In the genomic region with DNA sequence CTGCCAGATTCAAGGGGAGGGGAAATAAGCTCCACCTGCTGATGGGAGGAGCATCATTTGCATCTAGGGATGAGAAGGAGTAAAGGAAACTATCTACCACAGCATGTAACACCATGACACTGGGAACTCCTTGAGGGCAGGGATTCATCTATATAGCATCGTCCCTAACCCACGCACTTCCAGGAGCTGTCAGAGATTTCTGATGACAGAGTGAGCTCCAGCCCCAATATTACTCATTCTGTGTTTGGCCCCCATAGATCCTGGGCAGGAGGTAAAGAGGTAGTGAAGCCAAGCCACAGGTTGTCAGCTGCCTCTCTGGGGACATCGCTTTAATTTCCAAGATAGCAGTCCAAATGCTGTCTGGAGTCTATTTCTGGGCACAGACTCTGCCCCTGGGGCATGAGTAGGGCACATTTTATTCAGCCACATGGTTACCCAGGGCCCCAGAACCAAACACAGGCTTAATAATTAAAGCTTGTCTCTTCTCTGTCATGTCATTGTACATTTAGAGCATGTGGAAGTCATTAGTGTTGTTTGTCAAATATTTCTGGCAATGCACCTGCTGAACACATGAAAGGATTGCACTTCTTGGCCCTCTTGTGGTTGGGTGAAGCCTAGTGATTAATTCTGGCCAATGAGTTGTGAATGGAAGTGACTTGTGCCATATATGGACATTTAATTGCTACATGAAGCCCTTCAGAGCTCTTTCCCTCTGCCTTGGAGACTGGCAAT, we compare ENCODE assay signal across 1 cellular context.
TF ChIP-seq lines count a peak whose summit lies in the region.

No MANE protein-coding gene starts in this region.

TF ChIP-seq in K562, 482 proteins besides CTCF, POLR2A, EP300 and RAD21 (continued from another document):
- TF ChIP-seq, protein P1, sequence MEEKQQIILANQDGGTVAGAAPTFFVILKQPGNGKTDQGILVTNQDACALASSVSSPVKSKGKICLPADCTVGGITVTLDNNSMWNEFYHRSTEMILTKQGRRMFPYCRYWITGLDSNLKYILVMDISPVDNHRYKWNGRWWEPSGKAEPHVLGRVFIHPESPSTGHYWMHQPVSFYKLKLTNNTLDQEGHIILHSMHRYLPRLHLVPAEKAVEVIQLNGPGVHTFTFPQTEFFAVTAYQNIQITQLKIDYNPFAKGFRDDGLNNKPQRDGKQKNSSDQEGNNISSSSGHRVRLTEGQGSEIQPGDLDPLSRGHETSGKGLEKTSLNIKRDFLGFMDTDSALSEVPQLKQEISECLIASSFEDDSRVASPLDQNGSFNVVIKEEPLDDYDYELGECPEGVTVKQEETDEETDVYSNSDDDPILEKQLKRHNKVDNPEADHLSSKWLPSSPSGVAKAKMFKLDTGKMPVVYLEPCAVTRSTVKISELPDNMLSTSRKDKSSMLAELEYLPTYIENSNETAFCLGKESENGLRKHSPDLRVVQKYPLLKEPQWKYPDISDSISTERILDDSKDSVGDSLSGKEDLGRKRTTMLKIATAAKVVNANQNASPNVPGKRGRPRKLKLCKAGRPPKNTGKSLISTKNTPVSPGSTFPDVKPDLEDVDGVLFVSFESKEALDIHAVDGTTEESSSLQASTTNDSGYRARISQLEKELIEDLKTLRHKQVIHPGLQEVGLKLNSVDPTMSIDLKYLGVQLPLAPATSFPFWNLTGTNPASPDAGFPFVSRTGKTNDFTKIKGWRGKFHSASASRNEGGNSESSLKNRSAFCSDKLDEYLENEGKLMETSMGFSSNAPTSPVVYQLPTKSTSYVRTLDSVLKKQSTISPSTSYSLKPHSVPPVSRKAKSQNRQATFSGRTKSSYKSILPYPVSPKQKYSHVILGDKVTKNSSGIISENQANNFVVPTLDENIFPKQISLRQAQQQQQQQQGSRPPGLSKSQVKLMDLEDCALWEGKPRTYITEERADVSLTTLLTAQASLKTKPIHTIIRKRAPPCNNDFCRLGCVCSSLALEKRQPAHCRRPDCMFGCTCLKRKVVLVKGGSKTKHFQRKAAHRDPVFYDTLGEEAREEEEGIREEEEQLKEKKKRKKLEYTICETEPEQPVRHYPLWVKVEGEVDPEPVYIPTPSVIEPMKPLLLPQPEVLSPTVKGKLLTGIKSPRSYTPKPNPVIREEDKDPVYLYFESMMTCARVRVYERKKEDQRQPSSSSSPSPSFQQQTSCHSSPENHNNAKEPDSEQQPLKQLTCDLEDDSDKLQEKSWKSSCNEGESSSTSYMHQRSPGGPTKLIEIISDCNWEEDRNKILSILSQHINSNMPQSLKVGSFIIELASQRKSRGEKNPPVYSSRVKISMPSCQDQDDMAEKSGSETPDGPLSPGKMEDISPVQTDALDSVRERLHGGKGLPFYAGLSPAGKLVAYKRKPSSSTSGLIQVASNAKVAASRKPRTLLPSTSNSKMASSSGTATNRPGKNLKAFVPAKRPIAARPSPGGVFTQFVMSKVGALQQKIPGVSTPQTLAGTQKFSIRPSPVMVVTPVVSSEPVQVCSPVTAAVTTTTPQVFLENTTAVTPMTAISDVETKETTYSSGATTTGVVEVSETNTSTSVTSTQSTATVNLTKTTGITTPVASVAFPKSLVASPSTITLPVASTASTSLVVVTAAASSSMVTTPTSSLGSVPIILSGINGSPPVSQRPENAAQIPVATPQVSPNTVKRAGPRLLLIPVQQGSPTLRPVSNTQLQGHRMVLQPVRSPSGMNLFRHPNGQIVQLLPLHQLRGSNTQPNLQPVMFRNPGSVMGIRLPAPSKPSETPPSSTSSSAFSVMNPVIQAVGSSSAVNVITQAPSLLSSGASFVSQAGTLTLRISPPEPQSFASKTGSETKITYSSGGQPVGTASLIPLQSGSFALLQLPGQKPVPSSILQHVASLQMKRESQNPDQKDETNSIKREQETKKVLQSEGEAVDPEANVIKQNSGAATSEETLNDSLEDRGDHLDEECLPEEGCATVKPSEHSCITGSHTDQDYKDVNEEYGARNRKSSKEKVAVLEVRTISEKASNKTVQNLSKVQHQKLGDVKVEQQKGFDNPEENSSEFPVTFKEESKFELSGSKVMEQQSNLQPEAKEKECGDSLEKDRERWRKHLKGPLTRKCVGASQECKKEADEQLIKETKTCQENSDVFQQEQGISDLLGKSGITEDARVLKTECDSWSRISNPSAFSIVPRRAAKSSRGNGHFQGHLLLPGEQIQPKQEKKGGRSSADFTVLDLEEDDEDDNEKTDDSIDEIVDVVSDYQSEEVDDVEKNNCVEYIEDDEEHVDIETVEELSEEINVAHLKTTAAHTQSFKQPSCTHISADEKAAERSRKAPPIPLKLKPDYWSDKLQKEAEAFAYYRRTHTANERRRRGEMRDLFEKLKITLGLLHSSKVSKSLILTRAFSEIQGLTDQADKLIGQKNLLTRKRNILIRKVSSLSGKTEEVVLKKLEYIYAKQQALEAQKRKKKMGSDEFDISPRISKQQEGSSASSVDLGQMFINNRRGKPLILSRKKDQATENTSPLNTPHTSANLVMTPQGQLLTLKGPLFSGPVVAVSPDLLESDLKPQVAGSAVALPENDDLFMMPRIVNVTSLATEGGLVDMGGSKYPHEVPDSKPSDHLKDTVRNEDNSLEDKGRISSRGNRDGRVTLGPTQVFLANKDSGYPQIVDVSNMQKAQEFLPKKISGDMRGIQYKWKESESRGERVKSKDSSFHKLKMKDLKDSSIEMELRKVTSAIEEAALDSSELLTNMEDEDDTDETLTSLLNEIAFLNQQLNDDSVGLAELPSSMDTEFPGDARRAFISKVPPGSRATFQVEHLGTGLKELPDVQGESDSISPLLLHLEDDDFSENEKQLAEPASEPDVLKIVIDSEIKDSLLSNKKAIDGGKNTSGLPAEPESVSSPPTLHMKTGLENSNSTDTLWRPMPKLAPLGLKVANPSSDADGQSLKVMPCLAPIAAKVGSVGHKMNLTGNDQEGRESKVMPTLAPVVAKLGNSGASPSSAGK (IDR thresholded peaks at IDR 0.05): peak; percentile 49
- TF ChIP-seq, protein P2, sequence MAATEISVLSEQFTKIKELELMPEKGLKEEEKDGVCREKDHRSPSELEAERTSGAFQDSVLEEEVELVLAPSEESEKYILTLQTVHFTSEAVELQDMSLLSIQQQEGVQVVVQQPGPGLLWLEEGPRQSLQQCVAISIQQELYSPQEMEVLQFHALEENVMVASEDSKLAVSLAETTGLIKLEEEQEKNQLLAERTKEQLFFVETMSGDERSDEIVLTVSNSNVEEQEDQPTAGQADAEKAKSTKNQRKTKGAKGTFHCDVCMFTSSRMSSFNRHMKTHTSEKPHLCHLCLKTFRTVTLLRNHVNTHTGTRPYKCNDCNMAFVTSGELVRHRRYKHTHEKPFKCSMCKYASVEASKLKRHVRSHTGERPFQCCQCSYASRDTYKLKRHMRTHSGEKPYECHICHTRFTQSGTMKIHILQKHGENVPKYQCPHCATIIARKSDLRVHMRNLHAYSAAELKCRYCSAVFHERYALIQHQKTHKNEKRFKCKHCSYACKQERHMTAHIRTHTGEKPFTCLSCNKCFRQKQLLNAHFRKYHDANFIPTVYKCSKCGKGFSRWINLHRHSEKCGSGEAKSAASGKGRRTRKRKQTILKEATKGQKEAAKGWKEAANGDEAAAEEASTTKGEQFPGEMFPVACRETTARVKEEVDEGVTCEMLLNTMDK (IDR thresholded peaks at IDR 0.05; ENCODE audit: borderline replicate concordance, insufficient read depth, low read depth, low read length, poor library complexity, severe bottlenecking): peak; percentile 73
- TF ChIP-seq SUPT5H (IDR thresholded peaks at IDR 0.05): no peak
- TF ChIP-seq E2F3 (CRISPR knock-in tag; IDR thresholded peaks at IDR 0.05): no peak
TF ChIP-seq in K562: peak in this region for 4.
